Comparison of ENCODE assay signal across 8 cellular contexts in genomic region chr9:37422289-37423104, GRCh38. TPM values are rescaled to one million over a fixed set of nuclear protein-coding genes. Genes with fewer than 3 reads are reported as not detected.
DNase-seq lines count a peak whose midpoint lies in the region; ATAC-seq, FAIRE-seq and TF ChIP-seq lines count a peak whose summit lies in the region.

Gene GRHPR, plus strand, starts transcription at chr9:37422696. Its CDS starts 55 bp downstream, at chr9:37422751.

- 3% methylated on average over 52 of the region's 56 CpGs; no CpG with 5 or more reads in 1 of the 2 experiments for WGBS in H1 (ENCODE audit: extremely low coverage in 1 of 2, insufficient coverage in 1 of 2, insufficient read length in 1 of 2, insufficient replicate concordance in 2 of 2, low coverage in 1 of 2, low lambda C conversion rate in 2 of 2, missing lambda C conversion rate in 1 of 2), 2 experiments

- H3K79me1 ChIP-seq in H1 (ENCODE audit: low read depth, low read length), result peaks cover 19% of the 10 kb centered on the region

- no peak within 1 kb of the TSS for H2BK120ac ChIP-seq in H1 (replicated peaks; ENCODE audit: low read depth, low read length)

- H3K27ac Mint-ChIP-seq in CD8-positive, alpha-beta memory T cell, result peak within 1 kb of the TSS; percentile 89 to 99 (median 95)

- POLR2A ChIA-PET in CD8-positive, alpha-beta memory T cell (lab: Charles Lee), result no interaction called here
- POLR2A ChIA-PET in H1 (lab: Charles Lee; ENCODE audit: partially characterized antibody), result interaction anchor here (0.6 to 1.7 kb wide), 8 partner anchors 9 to 43 kb away, joined by 3 to 13 read pairs (median 6); partner anchors contain the start of gene ZBTB5

- no peak within 1 kb of the TSS for H2BK12ac ChIP-seq in H1 (ENCODE audit: low read depth, low read length)

- peaks cover 7% of the 10 kb centered on the region for H3K36me3 ChIP-seq in CD8-positive, alpha-beta memory T cell (ENCODE audit: insufficient read depth, low read length)
- H3K36me3 ChIP-seq in H1 (ENCODE audit: control insufficient read depth in 2 of 4, insufficient read depth in 4 of 4, low read length in 3 of 4), result peaks cover 7 to 22% (median 10%) of the 10 kb centered on the region in 4 experiments; a peak in 6 of 8 replicates

- no peaks in the 10 kb centered on the region for H3K9me3 ChIP-seq in CD8-positive, alpha-beta memory T cell (ENCODE audit: low read length)
- H3K9me3 ChIP-seq in H1 (ENCODE audit: insufficient read depth in 2 of 2, low read depth in 1 of 2, low read length in 1 of 2), result no peaks in the 10 kb centered on the region

- H3K36me3 Mint-ChIP-seq in CD8-positive, alpha-beta memory T cell, result peaks cover 0 to 23% (median 7%) of the 10 kb centered on the region in 3 donors

- FAIRE-seq in H1 (lab: Jason Lieb, UNC), result no peak

- 0 out of 2 replicates have a peak within 1 kb of the TSS, but pooled peaks have one; percentile 53 for H2BK15ac ChIP-seq in H1 (ENCODE audit: low read length)

- ATAC-seq in GM19455 (IDR thresholded peaks at IDR 0.05; ENCODE audit: unreplicated experiment), result peak; percentile 95

- H3K4me1 ChIP-seq in CD8-positive, alpha-beta memory T cell (ENCODE audit: insufficient read depth, low read length), result peaks cover 20% of the 10 kb centered on the region
- peaks cover 2 to 15% (median 8%) of the 10 kb centered on the region in 4 experiments for H3K4me1 ChIP-seq in H1 (replicated peaks in 1 of 4; ENCODE audit: control insufficient read depth in 3 of 4, insufficient read depth in 4 of 4, low read length in 3 of 4)

- no peak within 1 kb of the TSS; the same call in 1 of the 2 replicates for H2AK5ac ChIP-seq in H1 (ENCODE audit: low read depth, low read length)

- H3K56ac ChIP-seq in H1 (replicated peaks; ENCODE audit: insufficient read length, low read depth, low read length), result peak within 1 kb of the TSS; percentile 67

- peak within 1 kb of the TSS; percentile 63 for H3K14ac ChIP-seq in H1 (ENCODE audit: insufficient read length)

- H3K18ac ChIP-seq in H1 (ENCODE audit: extremely low read depth, low read length), result peak within 1 kb of the TSS; percentile 91; the same call in 1 of the 2 replicates

- peak within 1 kb of the TSS; percentile 44 to 87 (median 76) for H3K9ac ChIP-seq in H1 (replicated peaks in 1 of 4; ENCODE audit: extremely low read depth in 1 of 4, low read depth in 3 of 4, low read length in 3 of 4)

- CTCF ChIA-PET in CD8-positive, alpha-beta memory T cell (lab: Charles Lee), result no interaction called here
- CTCF ChIA-PET in H1 (lab: Charles Lee; ENCODE audit: partially characterized antibody), result interaction anchor here (0.5 to 3.4 kb wide), 6 partner anchors 11 to 843 kb away, joined by 4 to 24 read pairs (median 5); no protein-coding TSS in a partner anchor

- peak within 1 kb of the TSS; percentile 86 for H4K8ac ChIP-seq in H1 (ENCODE audit: extremely low read depth, insufficient read depth, low read length)

- H3K79me2 ChIP-seq in H1 (ENCODE audit: control insufficient read depth in 1 of 2, insufficient read depth in 2 of 2, low read length in 2 of 2), result peaks cover 0 to 18% of the 10 kb centered on the region in 2 experiments; a peak in 2 of 4 replicates

- peak within 1 kb of the TSS; percentile 82 for H3K27ac ChIP-seq in CD8-positive, alpha-beta memory T cell (ENCODE audit: low read depth, low read length)
- peak within 1 kb of the TSS; percentile 68 for H3K27ac ChIP-seq in H1 (ENCODE audit: low read depth, low read length)

- peak within 1 kb of the TSS; percentile 93 to 99 (median 96) for H3K4me3 Mint-ChIP-seq in CD8-positive, alpha-beta memory T cell

- no peak within 1 kb of the TSS for H2BK20ac ChIP-seq in H1 (ENCODE audit: low read length)

- no peaks in the 10 kb centered on the region for H3K27me3 ChIP-seq in CD8-positive, alpha-beta memory T cell (ENCODE audit: insufficient read depth, low read length, poor library complexity, severe bottlenecking)
- H3K27me3 ChIP-seq in H1 (replicated peaks in 1 of 4; ENCODE audit: control insufficient read depth in 3 of 4, extremely low read depth in 1 of 4, insufficient read depth in 3 of 4, low read length in 3 of 4), result no peaks in the 10 kb centered on the region

- H3K4ac ChIP-seq in H1 (replicated peaks; ENCODE audit: insufficient read length, low read depth, low read length), result no peak within 1 kb of the TSS

- peak within 1 kb of the TSS; percentile 61; the same call in 1 of the 2 replicates for H2BK5ac ChIP-seq in H1 (ENCODE audit: low read depth, low read length)

- TF ChIP-seq RAD21 in H1 (IDR thresholded peaks at IDR 0.05 in 1 of 2, conservative IDR thresholded peaks at IDR 0.05 in 1 of 2; ENCODE audit: low read depth in 2 of 2, low read length in 2 of 2), result no peak; a peak in 1 of 4 replicates

- peak within 1 kb of the TSS; percentile 74 for H4K5ac ChIP-seq in H1 (ENCODE audit: insufficient read length, low read depth, low read length)

- peaks cover 0 to 3% of the 10 kb centered on the region in 2 donors for H3K27me3 Mint-ChIP-seq in CD8-positive, alpha-beta memory T cell

- no peak within 1 kb of the TSS for H3K23ac ChIP-seq in H1 (ENCODE audit: insufficient read length)

- no peak for TF ChIP-seq EP300 in H1 (IDR thresholded peaks at IDR 0.05; ENCODE audit: borderline replicate concordance in 1 of 2, low read depth in 2 of 2, low read length in 2 of 2)

- peak in 1 of 2 experiments; percentile 64; a peak in 2 of 3 replicates for TF ChIP-seq POLR2A in H1 (IDR thresholded peaks at IDR 0.05; ENCODE audit: control extremely low read depth in 1 of 2, low read depth in 2 of 2, low read length in 2 of 2)

- no peaks in the 10 kb centered on the region for H3K9me3 Mint-ChIP-seq in CD8-positive, alpha-beta memory T cell

- peaks cover 22 to 31% (median 30%) of the 10 kb centered on the region in 3 donors for H3K4me1 Mint-ChIP-seq in CD8-positive, alpha-beta memory T cell

- no peak for TF ChIP-seq CTCF in H1 (IDR thresholded peaks at IDR 0.05; ENCODE audit: control extremely low read depth in 1 of 3, insufficient read depth in 1 of 3, low read depth in 1 of 3, low read length in 3 of 3)

- H2AFZ ChIP-seq in H1 (ENCODE audit: low read length), result peak within 1 kb of the TSS; percentile 22

- H3K4me2 ChIP-seq in H1 (ENCODE audit: insufficient read depth in 1 of 2, low read depth in 2 of 2, low read length in 2 of 2), result peak within 1 kb of the TSS; percentile 72 to 80

- peak within 1 kb of the TSS; percentile 73 for H3K4me3 ChIP-seq in CD8-positive, alpha-beta memory T cell (ENCODE audit: low read length)
- H3K4me3 ChIP-seq in H1 (ENCODE audit: extremely low read depth in 1 of 4, insufficient read depth in 2 of 4, low read depth in 3 of 4, low read length in 4 of 4), result peak within 1 kb of the TSS; percentile 76 to 97 (median 84)

- peaks cover 8% of the 10 kb centered on the region in 2 experiments for H4K20me1 ChIP-seq in H1 (replicated peaks in 1 of 2; ENCODE audit: control insufficient read depth in 1 of 2, insufficient read depth in 2 of 2, low read length in 2 of 2)

- DNase-seq in CD8-positive, alpha-beta memory T cell, result peak; percentile 79 to 90 (median 83)
- DNase-seq in HK-2 (ENCODE audit: unreplicated experiment) (peak; percentile 83), NOMO-1 (lab: John Stamatoyannopoulos, UW; ENCODE audit: unreplicated experiment in 2 of 2) (peak; percentile 58 to 59), H1 (ENCODE audit: low read depth in 1 of 2, low spot score in 2 of 2) (peak in 1 of 2 experiments; percentile 87), mesenteric fat pad (ENCODE audit: low spot score) (peak; percentile 98)
- peak; percentile 76 to 84 for DNase-seq in activated CD8-positive, alpha-beta memory T cell treated with anti-CD3 and anti-CD28 coated beads for 4 hours (ENCODE audit: low read depth in 2 of 2)
- DNase-seq in stimulated activated CD8-positive, alpha-beta memory T cell treated with anti-CD3 and anti-CD28 coated beads, Interleukin-15, amount 100 ng/mL, for 4 hours (ENCODE audit: low read depth in 2 of 2), result peak; percentile 79 to 80

- H3K23me2 ChIP-seq in H1 (ENCODE audit: low read depth, low read length), result peaks cover 2% of the 10 kb centered on the region; the same call in 1 of the 2 replicates

- H4K91ac ChIP-seq in H1 (replicated peaks; ENCODE audit: insufficient read length, low read length), result peak within 1 kb of the TSS; percentile 87

TF ChIP-seq in H1, 55 proteins besides CTCF, POLR2A, EP300 and RAD21 (continues in another document):
- TF ChIP-seq, protein P1, sequence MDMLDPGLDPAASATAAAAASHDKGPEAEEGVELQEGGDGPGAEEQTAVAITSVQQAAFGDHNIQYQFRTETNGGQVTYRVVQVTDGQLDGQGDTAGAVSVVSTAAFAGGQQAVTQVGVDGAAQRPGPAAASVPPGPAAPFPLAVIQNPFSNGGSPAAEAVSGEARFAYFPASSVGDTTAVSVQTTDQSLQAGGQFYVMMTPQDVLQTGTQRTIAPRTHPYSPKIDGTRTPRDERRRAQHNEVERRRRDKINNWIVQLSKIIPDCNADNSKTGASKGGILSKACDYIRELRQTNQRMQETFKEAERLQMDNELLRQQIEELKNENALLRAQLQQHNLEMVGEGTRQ (IDR thresholded peaks at IDR 0.05; ENCODE audit: low read length), result no peak; the same call in 1 of the 2 replicates
- TF ChIP-seq SUZ12 (IDR thresholded peaks at IDR 0.05; ENCODE audit: low read length), result no peak; the same call in 1 of the 2 replicates
- TF ChIP-seq CREB1 (IDR thresholded peaks at IDR 0.05), result peak; percentile 6; the same call in 1 of the 2 replicates
- no peak for TF ChIP-seq ZNF274 (IDR thresholded peaks at IDR 0.05; ENCODE audit: borderline replicate concordance, extremely low read depth, low read length)
- TF ChIP-seq KDM5A (IDR thresholded peaks at IDR 0.05; ENCODE audit: low read length), result no peak
- TF ChIP-seq SP2 (IDR thresholded peaks at IDR 0.05; ENCODE audit: low read length), result no peak
- TF ChIP-seq SIRT6 (IDR thresholded peaks at IDR 0.05; ENCODE audit: low read length), result no peak
- TF ChIP-seq KDM1A (IDR thresholded peaks at IDR 0.05; ENCODE audit: borderline replicate concordance, low read length), result no peak
- no peak for TF ChIP-seq RXRA (IDR thresholded peaks at IDR 0.05; ENCODE audit: insufficient read depth, low read depth, low read length)

RNA-seq across cellular contexts. Expression of gene GRHPR, which starts in this region (rescaled TPM):
- 10 to 100 TPM; 87.4 to 94.1 TPM for total RNA-seq in CD8-positive, alpha-beta memory T cell
- polyA plus RNA-seq in CD8-positive, alpha-beta memory T cell, result 77.4 TPM
- 97.0 and 98.1 TPM in 2 replicates for total RNA-seq in H1 (2021; fragmentation: NEBNext Ultra II Directional; extraction: Animal tissue kit (Norgen Biotek cat#: 25700))
- polyA plus RNA-seq in H1 (2011; rRNA removed), result 201 and 246 TPM in 2 replicates
- 235 TPM for polyA plus RNA-seq in H1 (2011; cell fraction: cytosol; rRNA removed)
- 195 TPM for polyA plus RNA-seq in H1 (2011; cell fraction: nucleus; rRNA removed)
- polyA plus RNA-seq in H1 (2012, experiment 1 of 2), result 100 to 150 TPM (median 142 TPM) in 4 replicates
- 127 TPM for polyA plus RNA-seq in H1 (2012, experiment 2 of 2)
- polyA plus RNA-seq in H1 (2013, experiment 1 of 2), result 94.7 TPM
- 91.3 TPM for polyA plus RNA-seq in H1 (2013, experiment 2 of 2)
- polyA minus RNA-seq in H1 (2011; rRNA and poly(A)+ RNA removed), result 108 and 124 TPM in 2 replicates
- 58.4 TPM for polyA minus RNA-seq in H1 (2011; cell fraction: cytosol; rRNA and poly(A)+ RNA removed)
- 64.4 TPM for polyA minus RNA-seq in H1 (2011; cell fraction: nucleus; rRNA and poly(A)+ RNA removed)
- 80.5 TPM for total RNA-seq in mesenteric fat pad
